Comparison of ENCODE assay signal across 8 cellular contexts in genomic region chr9:136485049-136485647, GRCh38. TPM values are rescaled to one million over a fixed set of nuclear protein-coding genes. Genes with fewer than 3 reads are reported as not detected.
DNase-seq lines count a peak whose midpoint lies in the region; ATAC-seq and TF ChIP-seq lines count a peak whose summit lies in the region.

No MANE protein-coding gene starts in this region.

- CTCF ChIA-PET in RWPE1 (lab: Yijun Ruan, JAX) = interaction anchor here (0.6 to 8.9 kb wide), 37 partner anchors 13 to 293 kb away, joined by 3 to 232 read pairs (median 4); partner anchors contain the start of gene NOTCH1

- peak; percentile 99 for TF ChIP-seq CTCF in RWPE1 (conservative IDR thresholded peaks at IDR 0.05; ENCODE audit: low read depth)
- TF ChIP-seq CTCF in foreskin fibroblast (IDR thresholded peaks at IDR 0.05; ENCODE audit: low read depth, low read length) = peak; percentile 84
- TF ChIP-seq CTCF in omental fat pad (IDR thresholded peaks at IDR 0.05) = peak in 2 of 3 donors; percentile 29 to 56
- peak; percentile 84 to 92 (median 86) for TF ChIP-seq CTCF in testis (IDR thresholded peaks at IDR 0.05)

- H3K4me1 ChIP-seq in testis = peaks cover 26% of the 10 kb centered on the region

- no peak for ATAC-seq in omental fat pad (ENCODE audit: low FRiP score)
- ATAC-seq in HG02870 (IDR thresholded peaks at IDR 0.05; ENCODE audit: unreplicated experiment) = no peak

- DNase-seq in DMS153 treated with DMSO at 0.1 percent for 48 hours (lab: John Stamatoyannopoulos, UW; ENCODE audit: unreplicated experiment) (peak; percentile 42), Kasumi-1 (lab: John Stamatoyannopoulos, UW) (peak; percentile 71 to 84), RWPE1 (ENCODE audit: low spot score) (peak; percentile 85), foreskin fibroblast (peak; percentile 56 to 87), omental fat pad (ENCODE audit: low spot score) (peak; percentile 73), testis (peak; percentile 92)
- peak; percentile 78 for DNase-seq in activated T-helper 9 cell treated with anti-CD3 and anti-CD28 coated beads, Interleukin-2, amount 50 U/mL, for 16 hours (ENCODE audit: low read depth)

- no peak for TF ChIP-seq POLR2A in testis (IDR thresholded peaks at IDR 0.05)

- H3K9me3 ChIP-seq in testis = no peaks in the 10 kb centered on the region

- no peaks in the 10 kb centered on the region for H3K36me3 ChIP-seq in testis (ENCODE audit: low read depth, missing control alignments)

- POLR2A ChIA-PET in RWPE1 (lab: Yijun Ruan, JAX; ENCODE audit: low non-redundant PET) = interaction anchor here (0.8 to 1.0 kb wide), 3 partner anchors 142 to 147 kb away, joined by 3 to 4 read pairs (median 3); no protein-coding TSS in a partner anchor

- H3K4me3 ChIP-seq in foreskin fibroblast (ENCODE audit: low read depth in 1 of 2, low read length in 2 of 2) (peak overlapping the region; percentile 68 to 70), testis (no peak overlapping the region)

- H3K27me3 ChIP-seq in testis = no peaks in the 10 kb centered on the region

- intact Hi-C loops in testis (cut with DNase I; ENCODE audit: low total_unique reads) = loop anchor here (5.0 kb wide), 1 partner anchor 142 kb away; no protein-coding TSS in a partner anchor

- peak overlapping the region; percentile 98 for H3K27ac ChIP-seq in RWPE1
- H3K27ac ChIP-seq in testis = no peak overlapping the region

- WGBS in testis, 2 donors = 34 to 42% methylated on average over 9 to 13 of the region's 13 CpGs

RNA-seq across cellular contexts. Expression of gene SEC16A, which starts 2.3 kb away (rescaled TPM):
- total RNA-seq in omental fat pad (10 to 100 TPM; 45.6 to 64.8 (median 56.5) TPM), testis (100 to 1,000 TPM in 1 of 2 donors, 10 to 100 TPM in 1; 90.4 to 103 TPM)
- 67.8 TPM for polyA plus RNA-seq in testis (ENCODE audit: insufficient read depth, low read depth, low replicate concordance)

RNA-seq across cellular contexts. Expression of gene INPP5E, which starts 45.5 kb away (rescaled TPM):
- 10 to 100 TPM in 1 of 4 donors, 1 to 10 TPM in 3; 5.4 to 13.1 (median 8.3) TPM for total RNA-seq in omental fat pad
- total RNA-seq in testis = 10 to 100 TPM; 32.2 to 38.0 TPM
- 22.1 TPM for polyA plus RNA-seq in testis (ENCODE audit: insufficient read depth, low read depth, low replicate concordance)

Comparison
In these comparisons a context has a peak if more than half of its experiments do, and no peak if none do; other contexts are left out.
1. DNase-seq: peak in every context shown above with its lines; median percentile 92 in testis; 85 in RWPE1; 78 in activated T-helper 9 cell treated with anti-CD3 and anti-CD28 coated beads, Interleukin-2, amount 50 U/mL, for 16 hours; 78 in Kasumi-1; 73 in omental fat pad; 72 in foreskin fibroblast; 42 in DMS153 treated with DMSO at 0.1 percent for 48 hours.
2. CTCF ChIP-seq: peak in every context shown above with its lines; median percentile 99 in RWPE1; 86 in testis; 84 in foreskin fibroblast; 42 in omental fat pad.
3. H3K4me3 ChIP-seq: peak in foreskin fibroblast (2 of 2); none in testis (0 of 2).